10 cellular contexts compared by ENCODE assay signal in genomic region chr5:59180515-59180914, GRCh38.
DNase-seq lines count a peak whose midpoint lies in the region; ATAC-seq, FAIRE-seq and TF ChIP-seq lines count a peak whose summit lies in the region.
"Had no signal": no experiment of that assay in that cellular context is flagged by ENCODE, and none has a peak within 500 bp of the region (broad histone marks: within the 10 kb centered on the region; RNA-seq: fewer than 3 reads in every experiment).

No MANE protein-coding gene starts in this region.

- DNase-seq in GM12892 (ENCODE audit: insufficient read length) = no peak
- no peak for DNase-seq in EL
- no peak for DNase-seq in activated naive CD8-positive, alpha-beta T cell treated with anti-CD3 and anti-CD28 coated beads, Interleukin-2, amount 50 U/mL, for 24 hours
- DNase-seq in NCI-H82 (lab: John Stamatoyannopoulos, UW) = no peak
- no peak for DNase-seq in NCI-H187 (lab: John Stamatoyannopoulos, UW)
- DNase-seq: activated naive CD4-positive, alpha-beta T cell treated with anti-CD3 and anti-CD28 coated beads for 36 hours; NCI-H2081 treated with DMSO at 0.1 percent for 48 hours had no signal

- no peaks in the 10 kb centered on the region for H3K9me3 Mint-ChIP-seq in activated naive CD8-positive, alpha-beta T cell treated with anti-CD3 and anti-CD28 coated beads, Interleukin-2, amount 50 U/mL, for 24 hours
- H3K9me3 Mint-ChIP-seq: activated naive CD4-positive, alpha-beta T cell treated with anti-CD3 and anti-CD28 coated beads for 36 hours had no signal

- no peak overlapping the region for H3K27ac Mint-ChIP-seq in activated naive CD8-positive, alpha-beta T cell treated with anti-CD3 and anti-CD28 coated beads, Interleukin-2, amount 50 U/mL, for 24 hours
- H3K27ac Mint-ChIP-seq: activated naive CD4-positive, alpha-beta T cell treated with anti-CD3 and anti-CD28 coated beads for 36 hours had no signal

- ATAC-seq in GM19372 (IDR thresholded peaks at IDR 0.05; ENCODE audit: low read depth, unreplicated experiment) (peak; percentile 43), HG02623 (IDR thresholded peaks at IDR 0.05; ENCODE audit: unreplicated experiment) (peak; percentile 79), HG03280 (IDR thresholded peaks at IDR 0.05; ENCODE audit: unreplicated experiment) (peak; percentile 56)
- ATAC-seq in activated naive CD8-positive, alpha-beta T cell treated with anti-CD3 and anti-CD28 coated beads, Interleukin-2, amount 50 U/mL, for 24 hours = no peak

- no peak for TF ChIP-seq POLR2A in GM12892 (IDR thresholded peaks at IDR 0.05; ENCODE audit: low read depth, low read length)

- no peak overlapping the region for H3K4me3 Mint-ChIP-seq in activated naive CD8-positive, alpha-beta T cell treated with anti-CD3 and anti-CD28 coated beads, Interleukin-2, amount 50 U/mL, for 24 hours
- H3K4me3 Mint-ChIP-seq: activated naive CD4-positive, alpha-beta T cell treated with anti-CD3 and anti-CD28 coated beads for 36 hours had no signal

- no peaks in the 10 kb centered on the region for H3K36me3 Mint-ChIP-seq in activated naive CD8-positive, alpha-beta T cell treated with anti-CD3 and anti-CD28 coated beads, Interleukin-2, amount 50 U/mL, for 24 hours (ENCODE audit: low read depth)

- peaks cover 5% of the 10 kb centered on the region for H3K4me1 Mint-ChIP-seq in activated naive CD8-positive, alpha-beta T cell treated with anti-CD3 and anti-CD28 coated beads, Interleukin-2, amount 50 U/mL, for 24 hours

- FAIRE-seq in GM12892 (lab: Jason Lieb, UNC) = peak; percentile 88

- H3K27me3 Mint-ChIP-seq in activated naive CD8-positive, alpha-beta T cell treated with anti-CD3 and anti-CD28 coated beads, Interleukin-2, amount 50 U/mL, for 24 hours = peaks cover 3% of the 10 kb centered on the region
